Comparison of ENCODE assay signal across 24 cellular contexts in the genomic region with DNA sequence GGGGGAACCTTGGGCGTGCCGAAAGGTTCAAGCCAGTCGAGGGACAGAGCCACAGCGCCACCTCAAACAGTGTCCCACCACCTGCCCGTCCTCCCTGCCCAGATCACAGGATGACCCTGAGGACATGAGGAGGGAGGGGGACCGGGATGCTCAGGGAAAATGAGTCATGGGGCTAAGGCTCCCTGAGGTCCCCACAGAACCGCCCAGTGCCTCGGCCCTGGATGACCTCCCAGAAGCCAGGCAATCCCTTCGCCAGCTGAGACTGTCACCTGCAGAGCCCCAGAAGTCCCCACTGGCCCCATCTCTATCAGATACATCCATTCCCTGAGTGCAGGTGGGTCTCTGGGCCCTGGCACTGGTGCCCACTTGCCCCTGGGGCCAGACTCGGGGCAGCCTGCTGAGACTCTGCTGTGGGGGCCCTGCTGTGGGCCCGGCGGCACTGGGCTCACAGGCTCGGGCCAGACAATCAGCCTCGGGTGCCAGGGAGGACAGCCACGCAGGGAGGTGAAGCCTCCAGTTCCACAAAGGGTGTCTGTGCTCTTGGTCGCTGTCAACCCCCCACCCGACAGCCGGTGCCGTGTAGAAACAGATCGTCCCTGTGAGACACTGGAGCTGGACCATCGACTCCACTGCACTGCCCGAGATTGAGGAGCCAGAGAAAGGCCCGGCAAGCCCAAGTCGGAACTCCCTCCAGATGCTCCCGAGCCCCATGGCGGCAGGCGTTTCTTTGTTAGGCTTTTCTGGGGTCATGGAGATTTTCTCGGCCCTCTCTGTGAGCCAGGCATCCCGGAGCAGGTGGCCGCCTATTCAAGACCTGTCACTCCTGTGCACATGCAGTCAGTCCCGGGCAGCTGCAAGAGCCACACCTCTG. TPM values are rescaled to one million over a fixed set of nuclear protein-coding genes. Genes with fewer than 3 reads are reported as not detected.
A peak's percentile ranks its signal among the peaks of the same experiment; 100 is the strongest.
DNase-seq lines count a peak whose midpoint lies in the region; TF ChIP-seq lines count a peak whose summit lies in the region.
"Had no signal": no experiment of that assay in that cellular context is flagged by ENCODE, and none has a peak within 500 bp of the region (broad histone marks: within the 10 kb centered on the region; RNA-seq: fewer than 3 reads in every experiment).

No MANE protein-coding gene starts in this region.

- no peak overlapping the region for H2AFZ ChIP-seq in osteoblast (ENCODE audit: low read length)

- H3K9me3 ChIP-seq in SJCRH30 (replicated peaks) (no peaks in the 10 kb centered on the region), endodermal cell (ENCODE audit: control insufficient read depth, low read length) (no peaks in the 10 kb centered on the region), osteoblast (ENCODE audit: low read depth, low read length) (no peaks in the 10 kb centered on the region), tibial artery (no peaks in the 10 kb centered on the region)
- H3K9me3 ChIP-seq: lower lobe of right lung, prostate gland, testis had no signal

- intact Hi-C loops in tibial artery (cut with DNase I; ENCODE audit: low total_unique reads) = loop anchor here (5.0 kb wide), 1 partner anchor 268 kb away; a partner anchor contains a TSS

- H3K4me1 Mint-ChIP-seq in endodermal cell (peaks cover 22% of the 10 kb centered on the region), mesothelial cell of epicardium (peaks cover 24% of the 10 kb centered on the region)
- H3K4me1 Mint-ChIP-seq: activated naive CD8-positive, alpha-beta T cell treated with anti-CD3 and anti-CD28 coated beads for 36 hours; CD8-positive, alpha-beta memory T cell had no signal

- H3K27me3 Mint-ChIP-seq in endodermal cell (ENCODE audit: insufficient read depth) (no peaks in the 10 kb centered on the region), mesothelial cell of epicardium (ENCODE audit: low read depth) (no peaks in the 10 kb centered on the region)
- H3K27me3 Mint-ChIP-seq: activated naive CD8-positive, alpha-beta T cell treated with anti-CD3 and anti-CD28 coated beads for 36 hours; stimulated activated memory B cell treated with anti-CD40 and anti-IgM and Interleukin-4, amounts not matched to agents 10 μg/mL and 1 μg/mL and 100 μg/mL, for 72 hours; T-cell had no signal

- H3K9ac ChIP-seq in endodermal cell (ENCODE audit: extremely low read depth, low read length, poor library complexity, severe bottlenecking) = no peak overlapping the region
- H3K9ac ChIP-seq: KMS-11 had no signal

- 95% methylated on average over 26 to 31 of the region's 31 CpGs for WGBS in endodermal cell (ENCODE audit: insufficient coverage in 1 of 2, insufficient read length in 1 of 2), 2 experiments

- TF ChIP-seq CTCF in endodermal cell (conservative IDR thresholded peaks at IDR 0.05) = no peak
- no peak for TF ChIP-seq CTCF in osteoblast (IDR thresholded peaks at IDR 0.05; ENCODE audit: extremely low read depth, low read depth, low read length)
- no peak for TF ChIP-seq CTCF in tibial artery (IDR thresholded peaks at IDR 0.05)
- TF ChIP-seq CTCF in mesothelial cell of epicardium (IDR thresholded peaks at IDR 0.05; ENCODE audit: unreplicated experiment) = no peak

- DNase-seq in SJCRH30 (peak in 1 of 2 experiments; percentile 32), endodermal cell (no peak), osteoblast (ENCODE audit: insufficient read length, low spot score, missing footprints) (peak; percentile 91), tibial artery (peak; percentile 22 to 71), mesothelial cell of epicardium (ENCODE audit: low spot score in 2 of 2, unreplicated experiment in 2 of 2) (no peak), GM03348 (ENCODE audit: low spot score) (no peak)
- no peak for DNase-seq in stimulated activated CD4-positive, alpha-beta T cell treated with anti-CD3 and anti-CD28 coated beads, Interleukin-15, amount 100 ng/mL, for 24 hours
- DNase-seq: activated CD4-positive, alpha-beta memory T cell treated with anti-CD3 and anti-CD28 coated beads, Interleukin-2, amount 10 ng/mL, durations not matched to agents 7 days and 5 days; activated naive CD8-positive, alpha-beta T cell treated with anti-CD3 and anti-CD28 coated beads for 36 hours; AML-193; CD8-positive, alpha-beta memory T cell; cortex of kidney; GOT3; lower lobe of right lung; NCI-H146; NCI-H510A; nephron progenitor cell; stimulated activated CD4-positive, alpha-beta T cell treated with anti-CD3 and anti-CD28 coated beads, Interleukin-4, amount 100 ng/mL, for 1 hour; T-cell; testis had no signal

- no peak overlapping the region for H3K27ac Mint-ChIP-seq in endodermal cell
- H3K27ac Mint-ChIP-seq in mesothelial cell of epicardium = no peak overlapping the region
- H3K27ac Mint-ChIP-seq: activated CD4-positive, alpha-beta memory T cell treated with anti-CD3 and anti-CD28 coated beads, Interleukin-2, amount 10 ng/mL, durations not matched to agents 7 days and 5 days; activated naive CD8-positive, alpha-beta T cell treated with anti-CD3 and anti-CD28 coated beads for 36 hours; stimulated activated memory B cell treated with anti-CD40 and anti-IgM and Interleukin-4, amounts not matched to agents 10 μg/mL and 1 μg/mL and 100 μg/mL, for 72 hours; T-cell had no signal

- H3K4me1 ChIP-seq in SJCRH30 (peaks cover 3% of the 10 kb centered on the region; the same call in 1 of the 2 replicates), endodermal cell (ENCODE audit: control insufficient read depth, insufficient read depth, low read length) (peaks cover 3% of the 10 kb centered on the region), osteoblast (ENCODE audit: insufficient read depth, low read length) (peaks cover 33% of the 10 kb centered on the region), tibial artery (peaks cover 0 to 88% (median 72%) of the 10 kb centered on the region in 4 donors)
- H3K4me1 ChIP-seq: prostate gland, testis had no signal

- H3K36me3 Mint-ChIP-seq in endodermal cell (ENCODE audit: low read depth) (no peaks in the 10 kb centered on the region), mesothelial cell of epicardium (peaks cover 31% of the 10 kb centered on the region)
- H3K36me3 Mint-ChIP-seq: activated naive CD8-positive, alpha-beta T cell treated with anti-CD3 and anti-CD28 coated beads for 36 hours; CD8-positive, alpha-beta memory T cell; T-cell had no signal

- H3K9me3 Mint-ChIP-seq in endodermal cell (peaks cover 1% of the 10 kb centered on the region), mesothelial cell of epicardium (no peaks in the 10 kb centered on the region)
- H3K9me3 Mint-ChIP-seq: activated CD4-positive, alpha-beta memory T cell treated with anti-CD3 and anti-CD28 coated beads, Interleukin-2, amount 10 ng/mL, durations not matched to agents 7 days and 5 days; activated naive CD8-positive, alpha-beta T cell treated with anti-CD3 and anti-CD28 coated beads for 36 hours; CD8-positive, alpha-beta memory T cell; nephron progenitor cell; stimulated activated memory B cell treated with anti-CD40 and anti-IgM and Interleukin-4, amounts not matched to agents 10 μg/mL and 1 μg/mL and 100 μg/mL, for 72 hours; T-cell had no signal

- no peak overlapping the region for H3K4me2 ChIP-seq in osteoblast (ENCODE audit: insufficient read depth, low read length)
- H3K4me2 ChIP-seq: KMS-11 had no signal

- H3K27me3 ChIP-seq in SJCRH30 = no peaks in the 10 kb centered on the region
- no peaks in the 10 kb centered on the region for H3K27me3 ChIP-seq in endodermal cell (ENCODE audit: control insufficient read depth, insufficient read depth, low read length, poor library complexity, severe bottlenecking)
- H3K27me3 ChIP-seq in osteoblast (ENCODE audit: insufficient read depth, low read length) = no peaks in the 10 kb centered on the region
- H3K27me3 ChIP-seq in tibial artery = no peaks in the 10 kb centered on the region
- H3K27me3 ChIP-seq: brain microvascular endothelial cell, testis had no signal

- H3K79me2 ChIP-seq in osteoblast (ENCODE audit: insufficient read depth, low read length) = peaks cover 88% of the 10 kb centered on the region

- H3K4me3 ChIP-seq in SJCRH30 (no peak overlapping the region), endodermal cell (ENCODE audit: low read length) (no peak overlapping the region), osteoblast (ENCODE audit: insufficient read depth, low read length) (no peak overlapping the region), tibial artery (no peak overlapping the region)
- H3K4me3 ChIP-seq: lower lobe of right lung, prostate gland, testis had no signal

- H3K4me3 Mint-ChIP-seq in endodermal cell = no peak overlapping the region
- H3K4me3 Mint-ChIP-seq in mesothelial cell of epicardium = no peak overlapping the region
- H3K4me3 Mint-ChIP-seq: activated CD4-positive, alpha-beta memory T cell treated with anti-CD3 and anti-CD28 coated beads, Interleukin-2, amount 10 ng/mL, durations not matched to agents 7 days and 5 days; activated naive CD8-positive, alpha-beta T cell treated with anti-CD3 and anti-CD28 coated beads for 36 hours; CD8-positive, alpha-beta memory T cell; nephron progenitor cell; stimulated activated memory B cell treated with anti-CD40 and anti-IgM and Interleukin-4, amounts not matched to agents 10 μg/mL and 1 μg/mL and 100 μg/mL, for 72 hours; T-cell had no signal

- H3K36me3 ChIP-seq in SJCRH30 (0 out of 2 replicates have a peak, but pooled peaks cover 2% of the 10 kb centered on the region), endodermal cell (ENCODE audit: control insufficient read depth, insufficient read depth, low read length) (no peaks in the 10 kb centered on the region), osteoblast (ENCODE audit: insufficient read depth, low read length) (peaks cover 89% of the 10 kb centered on the region), tibial artery (peaks cover 31 to 88% (median 80%) of the 10 kb centered on the region in 3 donors)
- H3K36me3 ChIP-seq: prostate gland had no signal

- peak overlapping the region; percentile 22; the same call in 1 of the 2 replicates for H3K27ac ChIP-seq in SJCRH30
- H3K27ac ChIP-seq in endodermal cell (ENCODE audit: low read depth, low read length) = peak overlapping the region; percentile 88
- peak overlapping the region; percentile 58 for H3K27ac ChIP-seq in osteoblast (ENCODE audit: low read depth, low read length)
- peak overlapping the region; percentile 64 to 75 for H3K27ac ChIP-seq in tibial artery
- H3K27ac ChIP-seq: KMS-11, lower lobe of right lung, prostate gland, testis had no signal

- peaks cover 73% of the 10 kb centered on the region for H4K20me1 ChIP-seq in osteoblast (ENCODE audit: insufficient read depth, low read length)

RNA-seq across cellular contexts. Expression of a gene that starts 26.1 kb away (rescaled TPM):
- 7.8 and 8.1 TPM in 2 replicates for total RNA-seq in SJCRH30 (2014; rRNA removed; shearing (Covaris generic))
- 1 to 10 TPM; 3.3 to 4.6 TPM for total RNA-seq in endodermal cell
- 8.0 TPM for polyA plus RNA-seq in endodermal cell (2013, experiment 1 of 2)
- 9.8 TPM for polyA plus RNA-seq in endodermal cell (2013, experiment 2 of 2)
- 144 and 161 TPM in 2 replicates for total RNA-seq in osteoblast
- 33.1 to 34.5 TPM (median 33.8 TPM) in 3 replicates for total RNA-seq in mesothelial cell of epicardium
- polyA plus RNA-seq: CD8-positive, alpha-beta memory T cell had no signal

Comparison
In these comparisons a context has a peak if more than half of its experiments do, and no peak if none do; other contexts are left out.
1. DNase-seq: peak in osteoblast (single experiment) and tibial artery (2 of 2); none in endodermal cell (single experiment), stimulated activated CD4-positive, alpha-beta T cell treated with anti-CD3 and anti-CD28 coated beads, Interleukin-15, amount 100 ng/mL, for 24 hours (single experiment), mesothelial cell of epicardium (0 of 2) and GM03348 (single experiment).
2. H3K27ac ChIP-seq: peak in every context shown above with its lines; median percentile 88 in endodermal cell; 70 in tibial artery; 58 in osteoblast; 22 in SJCRH30.